In the genomic region with DNA sequence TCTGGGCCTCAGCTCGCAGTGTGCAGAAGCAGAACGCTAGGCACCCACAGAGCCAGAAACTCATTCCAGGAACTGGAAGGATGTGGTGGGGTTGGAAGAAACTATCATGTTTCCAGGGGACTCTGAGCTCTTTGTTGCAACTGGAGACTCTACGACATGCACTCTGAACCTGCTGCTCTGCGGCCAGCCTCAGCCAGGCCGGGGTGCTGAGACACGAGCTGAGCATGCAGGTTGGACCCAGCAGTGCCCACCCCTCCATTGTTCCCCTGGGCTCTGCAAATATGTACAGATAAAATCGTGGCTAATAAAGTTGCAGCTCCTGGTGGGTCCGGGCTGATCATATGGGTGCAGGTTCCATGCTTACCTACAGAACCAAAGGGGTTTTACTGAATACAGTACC, we compare ENCODE assay signal across 25 cellular contexts.
"Had no signal": no experiment of that assay in that cellular context is flagged by ENCODE, and none has a peak within 500 bp of the region (broad histone marks: within the 10 kb centered on the region; RNA-seq: fewer than 3 reads in every experiment).

No MANE protein-coding gene starts in this region.

- H3K4me3 ChIP-seq: SJSA1 had no signal

- H3K4me1 ChIP-seq: SJSA1 had no signal

- H3K27ac ChIP-seq: KMS-11, SJSA1 had no signal

- H3K4me3 Mint-ChIP-seq: activated B cell treated with CpG ODN at 0.5 μM for 24 hours; activated CD4-positive, alpha-beta memory T cell treated with anti-CD3 and anti-CD28 coated beads for 36 hours; activated naive CD4-positive, alpha-beta T cell treated with anti-CD3 and anti-CD28 coated beads, Interleukin-2, amount 10 ng/mL, durations not matched to agents 7 days and 5 days; activated naive CD8-positive, alpha-beta T cell; activated naive CD8-positive, alpha-beta T cell treated with anti-CD3 and anti-CD28 coated beads, Interleukin-2, amount 50 U/mL, for 24 hours; brain; T-helper 1 cell treated with Interleukin-12 subunit alpha and Interleukin-12 subunit beta and Interleukin-4 antibody, amounts not matched to agents 30 μg/mL and 1 μg/mL, for 36 hours; T-helper 2 cell treated with Interferon-gamma antibody and Interleukin-4, amounts not matched to agents 5 μg/mL and 100 μg/mL, for 36 hours had no signal

- H3K9me3 ChIP-seq: SJSA1, SK-N-SH had no signal

- DNase-seq: activated B cell treated with CpG ODN at 0.5 μM for 24 hours; activated CD4-positive, alpha-beta memory T cell treated with anti-CD3 and anti-CD28 coated beads for 36 hours; activated CD4-positive, alpha-beta T cell treated with anti-CD3 and anti-CD28 coated beads for 4 hours; activated CD4-positive, alpha-beta T cell treated with anti-CD3 and anti-CD28 coated beads, Interleukin-2, amount 50 U/mL, for 1 hour; activated CD4-positive, CD25-positive, alpha-beta regulatory T cell treated with anti-CD3 and anti-CD28 coated beads, Interleukin-2, amount 50 U/mL, for 72 hours; activated CD8-positive, alpha-beta memory T cell treated with anti-CD3 and anti-CD28 coated beads, Interleukin-2, amount 50 U/mL, for 4 hours; activated effector memory CD4-positive, alpha-beta T cell treated with Interleukin-2 at 50 U/mL for 16 hours; activated naive CD4-positive, alpha-beta T cell treated with anti-CD3 and anti-CD28 coated beads, Interleukin-2, amount 10 ng/mL, durations not matched to agents 7 days and 5 days; activated naive CD8-positive, alpha-beta T cell treated with anti-CD3 and anti-CD28 coated beads, Interleukin-2, amount 50 U/mL, for 24 hours; activated T-cell treated with anti-CD3 and anti-CD28 coated beads, Interleukin-2, amount 50 U/mL, for 48 hours; anterior cingulate cortex; caudate nucleus; MV-4-11; NCI-H1092; NCI-H187 treated with DMSO at 0.1 percent for 48 hours; NCI-H226; NCI-H526; SK-N-SH had no signal

- H3K4me1 Mint-ChIP-seq: activated B cell treated with CpG ODN at 0.5 μM for 24 hours; activated naive CD8-positive, alpha-beta T cell treated with anti-CD3 and anti-CD28 coated beads, Interleukin-2, amount 50 U/mL, for 24 hours; brain had no signal

- H3K36me3 ChIP-seq: SJSA1 had no signal

- ATAC-seq: activated naive CD8-positive, alpha-beta T cell treated with anti-CD3 and anti-CD28 coated beads, Interleukin-2, amount 50 U/mL, for 24 hours; Panc1 had no signal

- H3K27ac Mint-ChIP-seq: activated B cell treated with CpG ODN at 0.5 μM for 24 hours; activated CD4-positive, alpha-beta memory T cell treated with anti-CD3 and anti-CD28 coated beads for 36 hours; activated naive CD4-positive, alpha-beta T cell treated with anti-CD3 and anti-CD28 coated beads, Interleukin-2, amount 10 ng/mL, durations not matched to agents 7 days and 5 days; activated naive CD8-positive, alpha-beta T cell; activated naive CD8-positive, alpha-beta T cell treated with anti-CD3 and anti-CD28 coated beads, Interleukin-2, amount 50 U/mL, for 24 hours; T-helper 1 cell treated with Interleukin-12 subunit alpha and Interleukin-12 subunit beta and Interleukin-4 antibody, amounts not matched to agents 30 μg/mL and 1 μg/mL, for 36 hours; T-helper 2 cell treated with Interferon-gamma antibody and Interleukin-4, amounts not matched to agents 5 μg/mL and 100 μg/mL, for 36 hours had no signal

- H3K27me3 ChIP-seq: SJSA1 had no signal

- H3K9me3 Mint-ChIP-seq: activated CD4-positive, alpha-beta memory T cell treated with anti-CD3 and anti-CD28 coated beads for 36 hours; activated naive CD4-positive, alpha-beta T cell treated with anti-CD3 and anti-CD28 coated beads, Interleukin-2, amount 10 ng/mL, durations not matched to agents 7 days and 5 days; activated naive CD8-positive, alpha-beta T cell treated with anti-CD3 and anti-CD28 coated beads, Interleukin-2, amount 50 U/mL, for 24 hours; T-helper 1 cell treated with Interleukin-12 subunit alpha and Interleukin-12 subunit beta and Interleukin-4 antibody, amounts not matched to agents 30 μg/mL and 1 μg/mL, for 36 hours; T-helper 2 cell treated with Interferon-gamma antibody and Interleukin-4, amounts not matched to agents 5 μg/mL and 100 μg/mL, for 36 hours had no signal

- H3K36me3 Mint-ChIP-seq: activated CD4-positive, alpha-beta memory T cell treated with anti-CD3 and anti-CD28 coated beads for 36 hours; activated naive CD8-positive, alpha-beta T cell; brain had no signal
